In the genomic region with DNA sequence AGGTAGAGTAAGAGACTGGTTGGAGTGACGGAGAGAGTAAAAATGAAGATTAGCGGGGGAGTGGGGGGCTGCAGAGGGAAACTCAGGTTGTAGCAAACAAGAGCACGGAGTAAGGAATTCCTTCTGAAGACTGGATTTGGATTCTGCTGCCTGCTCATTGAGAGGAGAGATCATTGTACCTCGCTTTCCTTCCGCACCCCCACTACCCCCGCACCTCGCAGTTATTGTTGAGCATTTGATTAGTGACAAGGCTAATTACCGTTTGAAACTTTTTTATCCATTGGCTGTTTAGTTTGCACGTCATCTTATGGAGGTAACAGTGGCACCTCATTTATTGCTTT, we compare ENCODE assay signal across 8 cellular contexts. TPM values are rescaled to one million over a fixed set of nuclear protein-coding genes. Genes with fewer than 3 reads are reported as not detected.
DNase-seq lines count a peak whose midpoint lies in the region; ATAC-seq, FAIRE-seq and TF ChIP-seq lines count a peak whose summit lies in the region.

No MANE protein-coding gene starts in this region.

- no peak for TF ChIP-seq POLR2A in Peyer's patch (IDR thresholded peaks at IDR 0.05)

- H3K4me1 ChIP-seq in Peyer's patch (peaks cover 0 to 10% (median 0%) of the 10 kb centered on the region in 4 donors), pancreas (peaks cover 0 to 9% (median 9%) of the 10 kb centered on the region in 3 donors)

- H3K36me3 ChIP-seq in Peyer's patch (peaks cover 0 to 22% (median 0%) of the 10 kb centered on the region in 3 donors), pancreas (peaks cover 9 to 21% (median 14%) of the 10 kb centered on the region in 3 donors)

- DNase-seq in Peyer's patch (no peak), epithelial cell of proximal tubule (ENCODE audit: low read depth) (no peak), pancreas (no peak), NCI-H1930 (lab: John Stamatoyannopoulos, UW) (no peak), globus pallidus (ENCODE audit: low spot score) (no peak), NCI-H446 treated with DMSO at 0.1 percent for 48 hours (lab: John Stamatoyannopoulos, UW) (no peak), HPDE6-E6E7 (ENCODE audit: extremely low spot score) (no peak)

- 0% methylated on average over 9 of the region's 9 CpGs for WGBS in pancreas, 2 donors

- peak overlapping the region; percentile 71 to 89 (median 84) for H3K27ac ChIP-seq in Peyer's patch
- H3K27ac ChIP-seq in pancreas, result peak overlapping the region in 3 of 4 donors; percentile 64 to 89 (median 76)

- peak in 1 of 4 donors; percentile 4 for ATAC-seq in pancreas

- no peak for TF ChIP-seq CTCF in GM12875 (IDR thresholded peaks at IDR 0.05; ENCODE audit: borderline replicate concordance, insufficient read depth, low read depth, low read length)
- TF ChIP-seq CTCF in Peyer's patch (IDR thresholded peaks at IDR 0.05), result no peak
- TF ChIP-seq CTCF in epithelial cell of proximal tubule (conservative IDR thresholded peaks at IDR 0.05; ENCODE audit: low read depth, low read length), result no peak
- no peak for TF ChIP-seq CTCF in pancreas (IDR thresholded peaks at IDR 0.05)

- intact Hi-C loops in pancreas (cut with DNase I), result no loop called here

- H3K9me3 ChIP-seq in Peyer's patch (no peaks in the 10 kb centered on the region), pancreas (no peaks in the 10 kb centered on the region)

- H3K4me3 ChIP-seq in GM12875 (ENCODE audit: low read depth, low read length) (peak overlapping the region; percentile 60), Peyer's patch (peak overlapping the region; percentile 66 to 89 (median 68)), epithelial cell of proximal tubule (ENCODE audit: low read depth, low read length) (peak overlapping the region; percentile 84), pancreas (peak overlapping the region; percentile 52 to 86 (median 62))

- H3K27me3 ChIP-seq in Peyer's patch (no peaks in the 10 kb centered on the region), pancreas (no peaks in the 10 kb centered on the region)

- no peak for FAIRE-seq in pancreas (lab: Jason Lieb, UNC)

RNA-seq across cellular contexts. Expression of gene PRPF3, which starts 0.5 kb away (rescaled TPM):
- total RNA-seq in Peyer's patch (100 to 1,000 TPM in 1 of 4 donors, 10 to 100 TPM in 3; 71.6 to 132 (median 91.1) TPM), epithelial cell of proximal tubule (24.2 and 35.6 TPM in 2 replicates), pancreas (10 to 100 TPM; 16.9 to 29.8 (median 20.7) TPM)
- polyA plus RNA-seq in pancreas, result 10 to 100 TPM; 46.0 to 85.4 TPM

RNA-seq across cellular contexts. Expression of gene MRPS21, which starts 28.1 kb away (rescaled TPM):
- total RNA-seq in Peyer's patch, result 10 to 100 TPM; 21.9 to 46.2 (median 32.5) TPM
- total RNA-seq in epithelial cell of proximal tubule, result 55.5 and 76.9 TPM in 2 replicates
- total RNA-seq in pancreas, result 10 to 100 TPM; 19.6 to 29.1 (median 25.5) TPM
- 10 to 100 TPM; 66.8 to 70.0 TPM for polyA plus RNA-seq in pancreas

RNA-seq across cellular contexts. Expression of gene CIART, which starts 39.4 kb away (rescaled TPM):
- total RNA-seq in Peyer's patch (1 to 10 TPM; 1.7 to 5.7 (median 5.1) TPM), epithelial cell of proximal tubule (0.51 and 3.6 TPM in 2 replicates), pancreas (1 to 10 TPM in 5 of 6 donors, under 1 TPM in 1; 0.87 to 2.3 (median 1.5) TPM)
- 1 to 10 TPM; 1.7 to 5.6 TPM for polyA plus RNA-seq in pancreas

RNA-seq across cellular contexts. Expression of gene RPRD2, which starts 42.2 kb away (rescaled TPM):
- 10 to 100 TPM; 21.5 to 44.6 (median 28.2) TPM for total RNA-seq in Peyer's patch
- total RNA-seq in epithelial cell of proximal tubule, result 8.1 and 8.6 TPM in 2 replicates
- 10 to 100 TPM; 10.8 to 22.3 (median 15.3) TPM for total RNA-seq in pancreas
- 1 to 10 TPM; 5.2 to 6.1 TPM for polyA plus RNA-seq in pancreas

RNA-seq across cellular contexts. Expression of gene C1orf54, which starts 49.2 kb away (rescaled TPM):
- total RNA-seq in Peyer's patch, result 10 to 100 TPM in 1 of 4 donors, 1 to 10 TPM in 1, not detected in 2; 3.6 to 17.3 TPM
- 0.29 and 20.8 TPM in 2 replicates for total RNA-seq in epithelial cell of proximal tubule
- total RNA-seq in pancreas, result 1 to 10 TPM in 4 of 6 donors, under 1 TPM in 2; 0.69 to 4.8 (median 2.0) TPM
- polyA plus RNA-seq in pancreas, result 1 to 10 TPM; 5.3 to 5.8 TPM
